Comparison of ENCODE assay signal across 8 cellular contexts in the genomic region with DNA sequence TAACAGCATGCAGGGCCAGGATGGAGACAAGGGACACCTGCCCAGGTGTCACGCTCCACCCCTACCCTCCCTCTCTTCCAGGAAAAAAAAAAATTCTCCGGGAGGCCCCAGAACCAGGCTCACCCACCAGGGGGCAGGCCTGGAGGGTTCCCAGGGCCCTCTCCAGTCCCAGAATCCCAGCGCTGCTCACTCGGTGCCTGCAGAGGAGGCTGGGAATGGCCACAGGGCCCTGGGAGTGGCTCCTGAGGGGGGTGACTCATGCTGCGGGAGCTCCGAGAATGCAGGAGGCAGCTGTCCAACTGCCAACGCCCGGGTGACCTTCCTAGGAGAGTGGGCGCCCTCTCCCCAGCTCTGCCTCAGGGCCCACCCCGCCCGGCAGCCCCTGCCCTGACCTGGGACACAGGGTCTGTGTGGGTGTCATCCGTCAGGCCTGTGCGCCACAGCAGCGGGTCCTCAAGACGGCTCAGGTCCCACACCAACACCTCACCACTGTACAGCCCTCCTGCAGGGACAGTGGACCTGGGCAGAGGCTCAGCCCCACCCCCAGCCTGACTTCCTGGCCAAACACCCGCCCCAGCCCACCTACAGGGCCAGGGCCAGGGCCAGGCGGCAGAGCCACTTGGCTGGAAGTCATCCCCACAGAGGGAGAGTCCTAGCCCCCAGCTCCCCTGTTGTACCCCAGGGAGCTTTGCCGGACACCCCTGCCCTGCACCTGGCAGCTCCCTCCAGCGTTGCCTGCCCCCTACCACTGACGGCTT. TPM values are rescaled to one million over a fixed set of nuclear protein-coding genes. Genes with fewer than 3 reads are reported as not detected.
DNase-seq lines count a peak whose midpoint lies in the region; ATAC-seq and TF ChIP-seq lines count a peak whose summit lies in the region.

No MANE protein-coding gene starts in this region.

- TF ChIP-seq EP300 in SK-N-SH (IDR thresholded peaks at IDR 0.05; ENCODE audit: borderline replicate concordance in 1 of 2, low read depth in 1 of 2, low read length in 1 of 2), result no peak; a peak in 1 of 4 replicates

- no peak overlapping the region for H3K4me3 ChIP-seq in SK-N-SH (ENCODE audit: low read depth in 2 of 2, low read length in 1 of 2)

- WGBS in SK-N-SH (ENCODE audit: low lambda C conversion rate), result 13% methylated on average over 5 of the region's 20 CpGs

- H3K9me2 ChIP-seq in SK-N-SH, result no peaks in the 10 kb centered on the region

- peak overlapping the region; percentile 48 to 81 for H3K27ac ChIP-seq in SK-N-SH (ENCODE audit: low read depth in 2 of 2, low read length in 1 of 2)

- peak; percentile 97 for ATAC-seq in omental fat pad (ENCODE audit: low FRiP score)
- ATAC-seq in GM19455 (IDR thresholded peaks at IDR 0.05; ENCODE audit: unreplicated experiment), result no peak
- no peak for ATAC-seq in HG02678 (IDR thresholded peaks at IDR 0.05; ENCODE audit: unreplicated experiment)

- H3K79me2 ChIP-seq in SK-N-SH (ENCODE audit: insufficient read depth), result peaks cover 8% of the 10 kb centered on the region; the same call in 1 of the 2 replicates

- TF ChIP-seq CTCF in SK-N-SH (IDR thresholded peaks at IDR 0.05), result peak; percentile 86
- peak in 1 of 3 donors; percentile 50 for TF ChIP-seq CTCF in omental fat pad (IDR thresholded peaks at IDR 0.05)

- CTCF ChIA-PET in SK-N-SH (lab: Yijun Ruan, JAX), result interaction anchor here (0.6 to 2.5 kb wide), 6 partner anchors 10 to 197 kb away, joined by 3 to 15 read pairs (median 3); no protein-coding TSS in a partner anchor

- H3K9ac ChIP-seq in SK-N-SH, result peak overlapping the region; percentile 65

- TF ChIP-seq RAD21 in SK-N-SH (IDR thresholded peaks at IDR 0.05; ENCODE audit: low read length), result peak; percentile 47

- H3F3A ChIP-seq in SK-N-SH (replicated peaks; ENCODE audit: insufficient read depth), result peaks cover 32% of the 10 kb centered on the region

- DNase-seq in AG20443 (ENCODE audit: low spot score) (peak; percentile 98), HS-5 (ENCODE audit: low read depth) (peak; percentile 95), SK-N-SH (peak; percentile 81), fibroblast of the conjunctiva (ENCODE audit: low read depth) (peak; percentile 91), omental fat pad (ENCODE audit: low spot score) (peak; percentile 71), Kasumi-1 (lab: John Stamatoyannopoulos, UW) (no peak)

- no peaks in the 10 kb centered on the region for H4K20me1 ChIP-seq in SK-N-SH (ENCODE audit: insufficient read depth)

- peak overlapping the region; percentile 64; the same call in 1 of the 2 replicates for H3K4me2 ChIP-seq in SK-N-SH

- no peak overlapping the region for H2AFZ ChIP-seq in SK-N-SH (ENCODE audit: low read depth)

- peaks cover 14 to 24% of the 10 kb centered on the region in 2 experiments; a peak in 3 of 4 replicates for H3K4me1 ChIP-seq in SK-N-SH (ENCODE audit: control insufficient read depth in 1 of 2, insufficient read depth in 2 of 2, low read depth in 1 of 2, low read length in 1 of 2)

- POLR2A ChIA-PET in SK-N-SH (lab: Yijun Ruan, JAX), result no interaction called here

- H3K9me3 ChIP-seq in SK-N-SH, result no peaks in the 10 kb centered on the region

- peaks cover 23 to 33% of the 10 kb centered on the region in 2 experiments for H3K36me3 ChIP-seq in SK-N-SH (replicated peaks in 1 of 2; ENCODE audit: control insufficient read depth in 1 of 2, insufficient read depth in 2 of 2, low read length in 1 of 2)

- H3K27me3 ChIP-seq in SK-N-SH (ENCODE audit: insufficient read depth), result no peaks in the 10 kb centered on the region

TF ChIP-seq in SK-N-SH, 30 proteins besides CTCF, POLR2A, EP300 and RAD21:
- TF ChIP-seq SMC3 (IDR thresholded peaks at IDR 0.05; ENCODE audit: low read depth, low read length) (peak; percentile 36; the same call in 1 of the 2 replicates), EZH2phosphoT487 (IDR thresholded peaks at IDR 0.05; ENCODE audit: borderline replicate concordance, low read depth) (no peak), TAF1 (IDR thresholded peaks at IDR 0.05; ENCODE audit: borderline replicate concordance, low read depth, low read length) (no peak), TEAD4 (IDR thresholded peaks at IDR 0.05; ENCODE audit: borderline replicate concordance, insufficient read depth) (peak; percentile 97), JUND (IDR thresholded peaks at IDR 0.05) (peak; percentile 91), POLR2AphosphoS5 (IDR thresholded peaks at IDR 0.05; ENCODE audit: low read depth, low read length) (peak; percentile 70), FOSL2 (IDR thresholded peaks at IDR 0.05; ENCODE audit: borderline replicate concordance, low read depth) (peak; percentile 92), NFIC (IDR thresholded peaks at IDR 0.05; ENCODE audit: borderline replicate concordance) (peak; percentile 82), SIN3A (IDR thresholded peaks at IDR 0.05; ENCODE audit: borderline replicate concordance, low read depth, low read length) (no peak; the same call in 1 of the 2 replicates)
- TF ChIP-seq, protein P1, sequence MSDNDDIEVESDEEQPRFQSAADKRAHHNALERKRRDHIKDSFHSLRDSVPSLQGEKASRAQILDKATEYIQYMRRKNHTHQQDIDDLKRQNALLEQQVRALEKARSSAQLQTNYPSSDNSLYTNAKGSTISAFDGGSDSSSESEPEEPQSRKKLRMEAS (IDR thresholded peaks at IDR 0.05; ENCODE audit: low read depth), result 0 out of 2 replicates have a peak, but pooled peaks have one; percentile 36
- TF ChIP-seq, protein P2, sequence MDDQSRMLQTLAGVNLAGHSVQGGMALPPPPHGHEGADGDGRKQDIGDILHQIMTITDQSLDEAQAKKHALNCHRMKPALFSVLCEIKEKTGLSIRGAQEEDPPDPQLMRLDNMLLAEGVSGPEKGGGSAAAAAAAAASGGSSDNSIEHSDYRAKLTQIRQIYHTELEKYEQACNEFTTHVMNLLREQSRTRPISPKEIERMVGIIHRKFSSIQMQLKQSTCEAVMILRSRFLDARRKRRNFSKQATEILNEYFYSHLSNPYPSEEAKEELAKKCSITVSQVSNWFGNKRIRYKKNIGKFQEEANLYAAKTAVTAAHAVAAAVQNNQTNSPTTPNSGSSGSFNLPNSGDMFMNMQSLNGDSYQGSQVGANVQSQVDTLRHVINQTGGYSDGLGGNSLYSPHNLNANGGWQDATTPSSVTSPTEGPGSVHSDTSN (IDR thresholded peaks at IDR 0.05), result peak; percentile 25; the same call in 1 of the 2 replicates
- TF ChIP-seq, protein P3, sequence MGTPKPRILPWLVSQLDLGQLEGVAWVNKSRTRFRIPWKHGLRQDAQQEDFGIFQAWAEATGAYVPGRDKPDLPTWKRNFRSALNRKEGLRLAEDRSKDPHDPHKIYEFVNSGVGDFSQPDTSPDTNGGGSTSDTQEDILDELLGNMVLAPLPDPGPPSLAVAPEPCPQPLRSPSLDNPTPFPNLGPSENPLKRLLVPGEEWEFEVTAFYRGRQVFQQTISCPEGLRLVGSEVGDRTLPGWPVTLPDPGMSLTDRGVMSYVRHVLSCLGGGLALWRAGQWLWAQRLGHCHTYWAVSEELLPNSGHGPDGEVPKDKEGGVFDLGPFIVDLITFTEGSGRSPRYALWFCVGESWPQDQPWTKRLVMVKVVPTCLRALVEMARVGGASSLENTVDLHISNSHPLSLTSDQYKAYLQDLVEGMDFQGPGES (IDR thresholded peaks at IDR 0.05; ENCODE audit: low read depth, low read length), result no peak
- TF ChIP-seq, protein P4, sequence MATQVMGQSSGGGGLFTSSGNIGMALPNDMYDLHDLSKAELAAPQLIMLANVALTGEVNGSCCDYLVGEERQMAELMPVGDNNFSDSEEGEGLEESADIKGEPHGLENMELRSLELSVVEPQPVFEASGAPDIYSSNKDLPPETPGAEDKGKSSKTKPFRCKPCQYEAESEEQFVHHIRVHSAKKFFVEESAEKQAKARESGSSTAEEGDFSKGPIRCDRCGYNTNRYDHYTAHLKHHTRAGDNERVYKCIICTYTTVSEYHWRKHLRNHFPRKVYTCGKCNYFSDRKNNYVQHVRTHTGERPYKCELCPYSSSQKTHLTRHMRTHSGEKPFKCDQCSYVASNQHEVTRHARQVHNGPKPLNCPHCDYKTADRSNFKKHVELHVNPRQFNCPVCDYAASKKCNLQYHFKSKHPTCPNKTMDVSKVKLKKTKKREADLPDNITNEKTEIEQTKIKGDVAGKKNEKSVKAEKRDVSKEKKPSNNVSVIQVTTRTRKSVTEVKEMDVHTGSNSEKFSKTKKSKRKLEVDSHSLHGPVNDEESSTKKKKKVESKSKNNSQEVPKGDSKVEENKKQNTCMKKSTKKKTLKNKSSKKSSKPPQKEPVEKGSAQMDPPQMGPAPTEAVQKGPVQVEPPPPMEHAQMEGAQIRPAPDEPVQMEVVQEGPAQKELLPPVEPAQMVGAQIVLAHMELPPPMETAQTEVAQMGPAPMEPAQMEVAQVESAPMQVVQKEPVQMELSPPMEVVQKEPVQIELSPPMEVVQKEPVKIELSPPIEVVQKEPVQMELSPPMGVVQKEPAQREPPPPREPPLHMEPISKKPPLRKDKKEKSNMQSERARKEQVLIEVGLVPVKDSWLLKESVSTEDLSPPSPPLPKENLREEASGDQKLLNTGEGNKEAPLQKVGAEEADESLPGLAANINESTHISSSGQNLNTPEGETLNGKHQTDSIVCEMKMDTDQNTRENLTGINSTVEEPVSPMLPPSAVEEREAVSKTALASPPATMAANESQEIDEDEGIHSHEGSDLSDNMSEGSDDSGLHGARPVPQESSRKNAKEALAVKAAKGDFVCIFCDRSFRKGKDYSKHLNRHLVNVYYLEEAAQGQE (IDR thresholded peaks at IDR 0.05; ENCODE audit: low read depth, low read length), result peak; percentile 77
- TF ChIP-seq, protein P5, sequence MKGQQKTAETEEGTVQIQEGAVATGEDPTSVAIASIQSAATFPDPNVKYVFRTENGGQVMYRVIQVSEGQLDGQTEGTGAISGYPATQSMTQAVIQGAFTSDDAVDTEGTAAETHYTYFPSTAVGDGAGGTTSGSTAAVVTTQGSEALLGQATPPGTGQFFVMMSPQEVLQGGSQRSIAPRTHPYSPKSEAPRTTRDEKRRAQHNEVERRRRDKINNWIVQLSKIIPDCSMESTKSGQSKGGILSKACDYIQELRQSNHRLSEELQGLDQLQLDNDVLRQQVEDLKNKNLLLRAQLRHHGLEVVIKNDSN (IDR thresholded peaks at IDR 0.05; ENCODE audit: borderline replicate concordance, low read depth), result no peak

RNA-seq across cellular contexts. Expression of a gene that starts 21.2 kb away (rescaled TPM):
- polyA plus RNA-seq in SK-N-SH (2012; rRNA removed), result 57.2 and 73.7 TPM in 2 replicates
- polyA plus RNA-seq in SK-N-SH (2012; cell fraction: cytosol; rRNA removed), result 26.1 and 39.0 TPM in 2 replicates
- polyA plus RNA-seq in SK-N-SH (2012; cell fraction: nucleus; rRNA removed), result 102 and 199 TPM in 2 replicates
- total RNA-seq in omental fat pad, result 10 to 100 TPM; 12.8 to 24.7 (median 21.3) TPM

RNA-seq across cellular contexts. Expression of a gene that starts 53.6 kb away (rescaled TPM):
- polyA plus RNA-seq in SK-N-SH (2012; rRNA removed), result 64.6 and 79.5 TPM in 2 replicates
- polyA plus RNA-seq in SK-N-SH (2012; cell fraction: cytosol; rRNA removed), result 101 and 156 TPM in 2 replicates
- polyA plus RNA-seq in SK-N-SH (2012; cell fraction: nucleus; rRNA removed), result 59.7 and 115 TPM in 2 replicates
- total RNA-seq in omental fat pad, result 100 to 1,000 TPM; 112 to 226 (median 139) TPM

Comparison
In these comparisons a context has a peak if more than half of its experiments do, and no peak if none do; other contexts are left out.
1. DNase-seq: peak in AG20443 (single experiment), HS-5 (single experiment), SK-N-SH (single experiment), fibroblast of the conjunctiva (single experiment) and omental fat pad (single experiment); none in Kasumi-1 (0 of 2).